In the genomic region with DNA sequence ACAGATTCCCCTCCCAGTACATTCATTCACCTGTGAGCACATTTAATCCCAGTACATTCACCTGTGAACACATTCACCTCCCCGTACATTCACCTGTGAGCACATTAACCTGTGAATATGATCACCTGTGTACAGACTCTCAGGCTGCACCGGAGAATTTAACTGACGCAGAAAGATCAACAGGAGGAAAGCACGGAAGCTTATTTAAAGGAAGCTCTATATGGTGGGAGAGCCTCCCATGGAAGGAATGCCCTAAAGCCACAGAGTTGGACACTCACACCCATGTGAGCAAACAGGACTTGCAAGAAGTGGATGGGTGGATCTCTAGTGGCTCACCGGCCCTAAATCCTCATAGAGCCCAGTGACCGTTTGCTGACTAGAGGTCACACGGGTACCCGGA, we compare ENCODE assay signal across 24 cellular contexts.
"Had no signal": no experiment of that assay in that cellular context is flagged by ENCODE, and none has a peak within 500 bp of the region (broad histone marks: within the 10 kb centered on the region; RNA-seq: fewer than 3 reads in every experiment).

No MANE protein-coding gene starts in this region.

- H2AFZ ChIP-seq: neural progenitor cell had no signal

- ATAC-seq: activated CD8-positive, alpha-beta T cell treated with anti-CD3 and anti-CD28 coated beads, Interleukin-2, amount 10 ng/mL, durations not matched to agents 7 days and 5 days; activated T-helper 17 cell treated with anti-CD3 and anti-CD28 coated beads, Interleukin-2, amount 50 U/mL, for 72 hours; left lung; naive thymus-derived CD8-positive, alpha-beta T cell; stimulated activated memory B cell treated with anti-CD40 and anti-IgM and Interleukin-4, amounts not matched to agents 10 μg/mL and 1 μg/mL and 100 μg/mL, for 72 hours had no signal

- H3K9me3 Mint-ChIP-seq: activated naive CD8-positive, alpha-beta T cell treated with anti-CD3 and anti-CD28 coated beads for 36 hours; activated T-cell treated with anti-CD3 and anti-CD28 coated beads, Interleukin-2, amount 50 U/mL, for 24 hours; activated T-helper 17 cell treated with anti-CD3 and anti-CD28 coated beads, Interleukin-2, amount 50 U/mL, for 72 hours; immature natural killer cell; naive thymus-derived CD8-positive, alpha-beta T cell had no signal

- H3K4me2 ChIP-seq: neural progenitor cell, smooth muscle cell had no signal

- H3K27ac ChIP-seq: coronary artery, left lung, neural progenitor cell, sigmoid colon, WERI-Rb-1 had no signal

- DNase-seq: activated CD4-positive, alpha-beta T cell treated with anti-CD3 and anti-CD28 coated beads, Interleukin-2, amount 50 U/mL, for 1 hour; activated CD4-positive, CD25-positive, alpha-beta regulatory T cell treated with anti-CD3 and anti-CD28 coated beads, Interleukin-2, amount 50 U/mL, for 72 hours; activated CD8-positive, alpha-beta T cell treated with anti-CD3 and anti-CD28 coated beads, Interleukin-2, amount 10 ng/mL, durations not matched to agents 7 days and 5 days; activated naive CD4-positive, alpha-beta T cell treated with Interleukin-2 at 50 U/mL for 16 hours; activated naive CD8-positive, alpha-beta T cell treated with anti-CD3 and anti-CD28 coated beads for 36 hours; activated T-cell treated with anti-CD3 and anti-CD28 coated beads, Interleukin-2, amount 50 U/mL, for 24 hours; cerebellar nuclear complex; endodermal cell; foreskin fibroblast; immature natural killer cell; left lung; naive thymus-derived CD8-positive, alpha-beta T cell; retina; sigmoid colon; stimulated activated CD4-positive, alpha-beta T cell treated with anti-CD3 and anti-CD28 coated beads, Interleukin-15, amount 100 ng/mL, for 24 hours; trophoblast cell; WERI-Rb-1 had no signal

- H3K4me3 Mint-ChIP-seq: activated CD8-positive, alpha-beta T cell treated with anti-CD3 and anti-CD28 coated beads, Interleukin-2, amount 10 ng/mL, durations not matched to agents 7 days and 5 days; activated naive CD8-positive, alpha-beta T cell treated with anti-CD3 and anti-CD28 coated beads for 36 hours; activated T-cell treated with anti-CD3 and anti-CD28 coated beads, Interleukin-2, amount 50 U/mL, for 24 hours; activated T-helper 17 cell treated with anti-CD3 and anti-CD28 coated beads, Interleukin-2, amount 50 U/mL, for 72 hours; endodermal cell; immature natural killer cell; naive thymus-derived CD8-positive, alpha-beta T cell; neural progenitor cell; stimulated activated memory B cell treated with anti-CD40 and anti-IgM and Interleukin-4, amounts not matched to agents 10 μg/mL and 1 μg/mL and 100 μg/mL, for 72 hours had no signal

- H3K4me1 Mint-ChIP-seq: neural progenitor cell had no signal

- H3K36me3 Mint-ChIP-seq: immature natural killer cell; naive thymus-derived CD8-positive, alpha-beta T cell; stimulated activated memory B cell treated with anti-CD40 and anti-IgM and Interleukin-4, amounts not matched to agents 10 μg/mL and 1 μg/mL and 100 μg/mL, for 72 hours had no signal

- H3K4me3 ChIP-seq: breast epithelium, coronary artery, left lung, neural progenitor cell, sigmoid colon, smooth muscle cell had no signal

- H3K27ac Mint-ChIP-seq: activated CD8-positive, alpha-beta T cell treated with anti-CD3 and anti-CD28 coated beads, Interleukin-2, amount 10 ng/mL, durations not matched to agents 7 days and 5 days; activated naive CD8-positive, alpha-beta T cell treated with anti-CD3 and anti-CD28 coated beads for 36 hours; activated T-cell treated with anti-CD3 and anti-CD28 coated beads, Interleukin-2, amount 50 U/mL, for 24 hours; activated T-helper 17 cell treated with anti-CD3 and anti-CD28 coated beads, Interleukin-2, amount 50 U/mL, for 72 hours; endodermal cell; immature natural killer cell; neural progenitor cell; progenitor cell of endocrine pancreas; stimulated activated memory B cell treated with anti-CD40 and anti-IgM and Interleukin-4, amounts not matched to agents 10 μg/mL and 1 μg/mL and 100 μg/mL, for 72 hours had no signal

- H3K9me3 ChIP-seq: breast epithelium, left lung, sigmoid colon had no signal

- H3K36me3 ChIP-seq: breast epithelium, left lung, neural progenitor cell, sigmoid colon, WERI-Rb-1 had no signal
